ENCODE assay signal across 8 cellular contexts in the genomic region with DNA sequence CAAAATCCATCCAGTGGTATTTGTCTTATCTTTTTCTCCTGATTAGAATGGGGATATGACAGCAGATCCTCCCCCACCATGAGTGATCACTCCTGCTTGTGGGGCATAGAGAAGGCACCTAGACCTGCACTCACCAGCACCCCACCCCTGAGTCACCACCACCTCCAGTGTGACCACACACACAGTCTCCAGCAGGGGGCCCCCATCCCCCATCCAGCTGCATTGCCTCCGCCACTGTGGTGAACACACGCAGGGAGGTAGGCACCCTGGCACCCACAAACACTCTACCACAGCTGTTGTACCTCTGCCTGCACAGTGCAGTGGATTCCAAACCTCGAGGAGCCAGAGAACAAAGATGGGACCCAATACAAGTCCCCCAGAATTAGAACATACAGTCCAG. TPM values are rescaled to one million over a fixed set of nuclear protein-coding genes. Genes with fewer than 3 reads are reported as not detected.
DNase-seq lines count a peak whose midpoint lies in the region; ATAC-seq and TF ChIP-seq lines count a peak whose summit lies in the region.

No MANE protein-coding gene starts in this region.

- H3K9ac ChIP-seq in colonic mucosa (ENCODE audit: low read depth in 2 of 2, low read length in 2 of 2) = no peak overlapping the region

- peak; percentile 28 for TF ChIP-seq CTCF in AG04449 (IDR thresholded peaks at IDR 0.05; ENCODE audit: insufficient read depth, low read length, missing control alignments)
- no peak for TF ChIP-seq CTCF in activated B cell treated with CpG ODN at 0.5 μM for 24 hours (IDR thresholded peaks at IDR 0.05)
- TF ChIP-seq CTCF in colonic mucosa (IDR thresholded peaks at IDR 0.05) = peak; percentile 21
- no peak for TF ChIP-seq CTCF in coronary artery (IDR thresholded peaks at IDR 0.05)

- no peaks in the 10 kb centered on the region for H3K9me3 ChIP-seq in colonic mucosa

- H3K36me3 ChIP-seq in colonic mucosa = no peaks in the 10 kb centered on the region

- H3K27me3 ChIP-seq in colonic mucosa = no peaks in the 10 kb centered on the region

- H3K4me3 ChIP-seq in AG04449 (ENCODE audit: low read depth, low read length) (no peak overlapping the region), colonic mucosa (no peak overlapping the region), coronary artery (no peak overlapping the region)

- POLR2A ChIA-PET in AG04449 (lab: Yijun Ruan, JAX) (no interaction called here), activated B cell treated with CpG ODN at 0.5 μM for 24 hours (lab: Charles Lee) (no interaction called here)

- CTCF ChIA-PET in AG04449 (lab: Yijun Ruan, JAX) (no interaction called here), activated B cell treated with CpG ODN at 0.5 μM for 24 hours (lab: Charles Lee) (no interaction called here)

- H3K4me1 ChIP-seq in colonic mucosa = no peaks in the 10 kb centered on the region

- no peak for DNase-seq in AG04449 (ENCODE audit: low read depth, low spot score)
- no peak for DNase-seq in activated B cell treated with CpG ODN at 0.5 μM for 24 hours
- peak; percentile 27 for DNase-seq in colonic mucosa
- peak; percentile 73 for DNase-seq in stimulated activated CD4-positive, alpha-beta T cell treated with anti-CD3 and anti-CD28 coated beads, Interleukin-15, amount 100 ng/mL, for 24 hours
- DNase-seq in HuH-7.5 (ENCODE audit: low spot score) = no peak
- no peak for DNase-seq in coronary artery (ENCODE audit: low spot score)

- H3K27ac ChIP-seq in colonic mucosa = no peak overlapping the region
- no peak overlapping the region for H3K27ac ChIP-seq in coronary artery

- no peak overlapping the region for H3K4me3 Mint-ChIP-seq in activated B cell treated with CpG ODN at 0.5 μM for 24 hours

- H3K27me3 Mint-ChIP-seq in activated B cell treated with CpG ODN at 0.5 μM for 24 hours = peaks cover 6% of the 10 kb centered on the region

- H3K9me3 Mint-ChIP-seq in activated B cell treated with CpG ODN at 0.5 μM for 24 hours = peaks cover 3% of the 10 kb centered on the region

- no peaks in the 10 kb centered on the region for H3K36me3 Mint-ChIP-seq in activated B cell treated with CpG ODN at 0.5 μM for 24 hours (ENCODE audit: low read depth)

- intact Hi-C loops in activated B cell treated with CpG ODN at 0.5 μM for 24 hours (cut with micrococcal nuclease) (no loop called here), colonic mucosa (cut with DNase I) (no loop called here)

- no peak overlapping the region for H3K27ac Mint-ChIP-seq in activated B cell treated with CpG ODN at 0.5 μM for 24 hours

- ATAC-seq in GM19035 (IDR thresholded peaks at IDR 0.05; ENCODE audit: unreplicated experiment) (peak; percentile 87), HG03439 (IDR thresholded peaks at IDR 0.05; ENCODE audit: unreplicated experiment) (peak; percentile 79), activated B cell treated with CpG ODN at 0.5 μM for 24 hours (ENCODE audit: low read depth) (peak; percentile 37)

- no peaks in the 10 kb centered on the region for H3K4me1 Mint-ChIP-seq in activated B cell treated with CpG ODN at 0.5 μM for 24 hours

RNA-seq across cellular contexts. Expression of gene MAGEA8, which starts 9.0 kb away (rescaled TPM):
- total RNA-seq in activated B cell treated with CpG ODN at 0.5 μM for 24 hours = not detected in 2 replicates
- not detected for total RNA-seq in colonic mucosa

RNA-seq across cellular contexts. Expression of gene HSFX4, which starts 57.4 kb away (rescaled TPM):
- total RNA-seq in activated B cell treated with CpG ODN at 0.5 μM for 24 hours = not detected in 2 replicates
- total RNA-seq in colonic mucosa = not detected

Comparison
In these comparisons a context has a peak if more than half of its experiments do, and no peak if none do; other contexts are left out.
1. DNase-seq: peak in colonic mucosa (single experiment) and stimulated activated CD4-positive, alpha-beta T cell treated with anti-CD3 and anti-CD28 coated beads, Interleukin-15, amount 100 ng/mL, for 24 hours (single experiment); none in AG04449 (single experiment), activated B cell treated with CpG ODN at 0.5 μM for 24 hours (single experiment), HuH-7.5 (single experiment) and coronary artery (single experiment).
2. CTCF ChIP-seq: peak in AG04449 (single experiment) and colonic mucosa (single experiment); none in activated B cell treated with CpG ODN at 0.5 μM for 24 hours (single experiment) and coronary artery (single experiment).
3. ATAC-seq: peak in every context shown above with its lines; median percentile 87 in GM19035; 79 in HG03439; 37 in activated B cell treated with CpG ODN at 0.5 μM for 24 hours.